1 cellular context compared by ENCODE assay signal in the genomic region with DNA sequence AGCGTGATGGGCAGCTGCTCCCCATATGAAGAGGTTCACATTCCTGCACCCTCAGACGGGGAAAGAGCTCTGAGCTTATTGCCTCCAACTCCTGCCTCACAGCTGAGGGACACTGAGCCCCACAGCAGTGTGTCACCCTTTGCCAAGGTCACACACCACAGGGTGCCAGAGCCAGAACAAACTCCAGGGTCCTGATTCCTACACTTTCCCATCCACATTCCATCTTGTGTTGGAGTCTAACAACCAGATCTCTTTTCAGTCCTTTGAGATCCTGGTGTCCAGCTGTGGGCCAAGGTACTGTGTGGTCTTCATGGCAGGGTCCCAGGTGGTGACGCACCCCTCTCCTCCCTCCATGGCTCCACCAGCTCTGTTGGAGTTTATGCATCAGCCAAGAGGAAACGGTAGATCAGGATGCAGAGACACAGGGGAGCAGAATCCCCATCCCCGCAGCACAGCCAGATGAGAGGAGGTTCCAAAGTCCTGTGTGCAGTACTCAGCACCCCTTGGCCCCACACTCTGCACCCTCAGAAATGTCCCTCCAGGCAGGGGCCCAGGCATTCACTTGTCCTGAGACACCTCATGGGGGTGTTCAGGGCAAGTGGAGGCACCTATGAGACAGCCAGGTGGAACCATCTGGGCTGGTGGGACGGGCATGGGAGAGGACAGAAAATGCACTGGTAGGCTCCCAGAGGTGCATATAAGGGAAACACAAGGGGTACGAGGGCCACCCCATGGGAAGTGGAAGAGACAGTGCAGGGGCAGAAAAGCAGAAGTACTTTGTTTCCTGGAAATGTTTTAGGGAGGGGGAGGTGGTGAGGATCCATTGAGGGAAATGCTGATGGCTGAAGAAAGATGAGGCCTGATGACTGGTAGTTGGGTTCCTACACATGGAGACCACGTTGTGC.
A peak's percentile ranks its signal among the peaks of the same experiment; 100 is the strongest.
TF ChIP-seq lines count a peak whose summit lies in the region.

No MANE protein-coding gene starts in this region.

TF ChIP-seq in K562, 482 proteins besides CTCF, POLR2A, EP300 and RAD21 (continued from another document and continues in another):
- TF ChIP-seq, protein P1, sequence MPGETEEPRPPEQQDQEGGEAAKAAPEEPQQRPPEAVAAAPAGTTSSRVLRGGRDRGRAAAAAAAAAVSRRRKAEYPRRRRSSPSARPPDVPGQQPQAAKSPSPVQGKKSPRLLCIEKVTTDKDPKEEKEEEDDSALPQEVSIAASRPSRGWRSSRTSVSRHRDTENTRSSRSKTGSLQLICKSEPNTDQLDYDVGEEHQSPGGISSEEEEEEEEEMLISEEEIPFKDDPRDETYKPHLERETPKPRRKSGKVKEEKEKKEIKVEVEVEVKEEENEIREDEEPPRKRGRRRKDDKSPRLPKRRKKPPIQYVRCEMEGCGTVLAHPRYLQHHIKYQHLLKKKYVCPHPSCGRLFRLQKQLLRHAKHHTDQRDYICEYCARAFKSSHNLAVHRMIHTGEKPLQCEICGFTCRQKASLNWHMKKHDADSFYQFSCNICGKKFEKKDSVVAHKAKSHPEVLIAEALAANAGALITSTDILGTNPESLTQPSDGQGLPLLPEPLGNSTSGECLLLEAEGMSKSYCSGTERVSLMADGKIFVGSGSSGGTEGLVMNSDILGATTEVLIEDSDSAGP (CRISPR knock-in tag; IDR thresholded peaks at IDR 0.05), result no peak
- TF ChIP-seq, protein P2, sequence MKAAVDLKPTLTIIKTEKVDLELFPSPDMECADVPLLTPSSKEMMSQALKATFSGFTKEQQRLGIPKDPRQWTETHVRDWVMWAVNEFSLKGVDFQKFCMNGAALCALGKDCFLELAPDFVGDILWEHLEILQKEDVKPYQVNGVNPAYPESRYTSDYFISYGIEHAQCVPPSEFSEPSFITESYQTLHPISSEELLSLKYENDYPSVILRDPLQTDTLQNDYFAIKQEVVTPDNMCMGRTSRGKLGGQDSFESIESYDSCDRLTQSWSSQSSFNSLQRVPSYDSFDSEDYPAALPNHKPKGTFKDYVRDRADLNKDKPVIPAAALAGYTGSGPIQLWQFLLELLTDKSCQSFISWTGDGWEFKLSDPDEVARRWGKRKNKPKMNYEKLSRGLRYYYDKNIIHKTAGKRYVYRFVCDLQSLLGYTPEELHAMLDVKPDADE (conservative IDR thresholded peaks at IDR 0.05; ENCODE audit: control insufficient read depth, low read depth, low read length), result no peak
- TF ChIP-seq, protein P3, sequence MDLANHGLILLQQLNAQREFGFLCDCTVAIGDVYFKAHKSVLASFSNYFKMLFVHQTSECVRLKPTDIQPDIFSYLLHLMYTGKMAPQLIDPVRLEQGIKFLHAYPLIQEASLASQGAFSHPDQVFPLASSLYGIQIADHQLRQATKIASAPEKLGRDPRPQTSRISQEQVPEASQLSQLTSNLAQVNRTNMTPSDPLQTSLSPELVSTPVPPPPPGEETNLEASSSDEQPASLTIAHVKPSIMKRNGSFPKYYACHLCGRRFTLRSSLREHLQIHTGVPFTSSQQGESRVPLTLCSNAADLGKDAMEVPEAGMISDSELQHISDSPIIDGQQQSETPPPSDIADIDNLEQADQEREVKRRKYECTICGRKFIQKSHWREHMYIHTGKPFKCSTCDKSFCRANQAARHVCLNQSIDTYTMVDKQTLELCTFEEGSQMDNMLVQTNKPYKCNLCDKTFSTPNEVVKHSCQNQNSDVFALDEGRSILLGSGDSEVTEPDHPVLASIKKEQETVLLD (IDR thresholded peaks at IDR 0.05), result no peak
- TF ChIP-seq, protein P4, sequence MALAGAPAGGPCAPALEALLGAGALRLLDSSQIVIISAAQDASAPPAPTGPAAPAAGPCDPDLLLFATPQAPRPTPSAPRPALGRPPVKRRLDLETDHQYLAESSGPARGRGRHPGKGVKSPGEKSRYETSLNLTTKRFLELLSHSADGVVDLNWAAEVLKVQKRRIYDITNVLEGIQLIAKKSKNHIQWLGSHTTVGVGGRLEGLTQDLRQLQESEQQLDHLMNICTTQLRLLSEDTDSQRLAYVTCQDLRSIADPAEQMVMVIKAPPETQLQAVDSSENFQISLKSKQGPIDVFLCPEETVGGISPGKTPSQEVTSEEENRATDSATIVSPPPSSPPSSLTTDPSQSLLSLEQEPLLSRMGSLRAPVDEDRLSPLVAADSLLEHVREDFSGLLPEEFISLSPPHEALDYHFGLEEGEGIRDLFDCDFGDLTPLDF (CRISPR knock-in tag; IDR thresholded peaks at IDR 0.05), result no peak
- no peak for TF ChIP-seq NR4A1 (CRISPR knock-in tag; IDR thresholded peaks at IDR 0.05)
- TF ChIP-seq NR4A1 (tag; IDR thresholded peaks at IDR 0.05), result no peak
- TF ChIP-seq, protein P5, sequence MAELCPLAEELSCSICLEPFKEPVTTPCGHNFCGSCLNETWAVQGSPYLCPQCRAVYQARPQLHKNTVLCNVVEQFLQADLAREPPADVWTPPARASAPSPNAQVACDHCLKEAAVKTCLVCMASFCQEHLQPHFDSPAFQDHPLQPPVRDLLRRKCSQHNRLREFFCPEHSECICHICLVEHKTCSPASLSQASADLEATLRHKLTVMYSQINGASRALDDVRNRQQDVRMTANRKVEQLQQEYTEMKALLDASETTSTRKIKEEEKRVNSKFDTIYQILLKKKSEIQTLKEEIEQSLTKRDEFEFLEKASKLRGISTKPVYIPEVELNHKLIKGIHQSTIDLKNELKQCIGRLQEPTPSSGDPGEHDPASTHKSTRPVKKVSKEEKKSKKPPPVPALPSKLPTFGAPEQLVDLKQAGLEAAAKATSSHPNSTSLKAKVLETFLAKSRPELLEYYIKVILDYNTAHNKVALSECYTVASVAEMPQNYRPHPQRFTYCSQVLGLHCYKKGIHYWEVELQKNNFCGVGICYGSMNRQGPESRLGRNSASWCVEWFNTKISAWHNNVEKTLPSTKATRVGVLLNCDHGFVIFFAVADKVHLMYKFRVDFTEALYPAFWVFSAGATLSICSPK (IDR thresholded peaks at IDR 0.05; ENCODE audit: borderline replicate concordance), result no peak
- TF ChIP-seq TAF7 (tag; IDR thresholded peaks at IDR 0.05), result no peak
- TF ChIP-seq HIVEP1 (CRISPR knock-in tag; IDR thresholded peaks at IDR 0.05), result no peak
- TF ChIP-seq CBX8 (IDR thresholded peaks at IDR 0.05; ENCODE audit: borderline replicate concordance, extremely low read depth, low read depth, low read length, poor library complexity, severe bottlenecking), result no peak
- no peak for TF ChIP-seq CBFA2T3 (IDR thresholded peaks at IDR 0.05)
- TF ChIP-seq ZNF24 (IDR thresholded peaks at IDR 0.05), result no peak
- TF ChIP-seq, protein P6, sequence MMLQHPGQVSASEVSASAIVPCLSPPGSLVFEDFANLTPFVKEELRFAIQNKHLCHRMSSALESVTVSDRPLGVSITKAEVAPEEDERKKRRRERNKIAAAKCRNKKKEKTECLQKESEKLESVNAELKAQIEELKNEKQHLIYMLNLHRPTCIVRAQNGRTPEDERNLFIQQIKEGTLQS (IDR thresholded peaks at IDR 0.05), result no peak
- TF ChIP-seq, protein P6 (CRISPR knock-in tag; conservative IDR thresholded peaks at IDR 0.05), result no peak
- TF ChIP-seq BRF1 (IDR thresholded peaks at IDR 0.05; ENCODE audit: borderline replicate concordance, extremely low read depth, insufficient read length), result no peak
- no peak for TF ChIP-seq BDP1 (IDR thresholded peaks at IDR 0.05; ENCODE audit: insufficient read depth, insufficient read length)
- TF ChIP-seq, protein P7, sequence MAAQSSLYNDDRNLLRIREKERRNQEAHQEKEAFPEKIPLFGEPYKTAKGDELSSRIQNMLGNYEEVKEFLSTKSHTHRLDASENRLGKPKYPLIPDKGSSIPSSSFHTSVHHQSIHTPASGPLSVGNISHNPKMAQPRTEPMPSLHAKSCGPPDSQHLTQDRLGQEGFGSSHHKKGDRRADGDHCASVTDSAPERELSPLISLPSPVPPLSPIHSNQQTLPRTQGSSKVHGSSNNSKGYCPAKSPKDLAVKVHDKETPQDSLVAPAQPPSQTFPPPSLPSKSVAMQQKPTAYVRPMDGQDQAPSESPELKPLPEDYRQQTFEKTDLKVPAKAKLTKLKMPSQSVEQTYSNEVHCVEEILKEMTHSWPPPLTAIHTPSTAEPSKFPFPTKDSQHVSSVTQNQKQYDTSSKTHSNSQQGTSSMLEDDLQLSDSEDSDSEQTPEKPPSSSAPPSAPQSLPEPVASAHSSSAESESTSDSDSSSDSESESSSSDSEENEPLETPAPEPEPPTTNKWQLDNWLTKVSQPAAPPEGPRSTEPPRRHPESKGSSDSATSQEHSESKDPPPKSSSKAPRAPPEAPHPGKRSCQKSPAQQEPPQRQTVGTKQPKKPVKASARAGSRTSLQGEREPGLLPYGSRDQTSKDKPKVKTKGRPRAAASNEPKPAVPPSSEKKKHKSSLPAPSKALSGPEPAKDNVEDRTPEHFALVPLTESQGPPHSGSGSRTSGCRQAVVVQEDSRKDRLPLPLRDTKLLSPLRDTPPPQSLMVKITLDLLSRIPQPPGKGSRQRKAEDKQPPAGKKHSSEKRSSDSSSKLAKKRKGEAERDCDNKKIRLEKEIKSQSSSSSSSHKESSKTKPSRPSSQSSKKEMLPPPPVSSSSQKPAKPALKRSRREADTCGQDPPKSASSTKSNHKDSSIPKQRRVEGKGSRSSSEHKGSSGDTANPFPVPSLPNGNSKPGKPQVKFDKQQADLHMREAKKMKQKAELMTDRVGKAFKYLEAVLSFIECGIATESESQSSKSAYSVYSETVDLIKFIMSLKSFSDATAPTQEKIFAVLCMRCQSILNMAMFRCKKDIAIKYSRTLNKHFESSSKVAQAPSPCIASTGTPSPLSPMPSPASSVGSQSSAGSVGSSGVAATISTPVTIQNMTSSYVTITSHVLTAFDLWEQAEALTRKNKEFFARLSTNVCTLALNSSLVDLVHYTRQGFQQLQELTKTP (IDR thresholded peaks at IDR 0.05; ENCODE audit: low read depth in 1 of 2, partially characterized antibody in 2 of 2), result no peak
- TF ChIP-seq CEBPG (CRISPR knock-in tag; IDR thresholded peaks at IDR 0.05), result 0 out of 2 replicates have a peak, but pooled peaks have one; percentile 3
- no peak for TF ChIP-seq CEBPG (tag; conservative IDR thresholded peaks at IDR 0.05 in 1 of 2, IDR thresholded peaks at IDR 0.05 in 1 of 2)
- no peak for TF ChIP-seq ERF (CRISPR knock-in tag; IDR thresholded peaks at IDR 0.05)
- TF ChIP-seq CHD2 (IDR thresholded peaks at IDR 0.05; ENCODE audit: low read depth, low read length), result no peak
- TF ChIP-seq, protein P8, sequence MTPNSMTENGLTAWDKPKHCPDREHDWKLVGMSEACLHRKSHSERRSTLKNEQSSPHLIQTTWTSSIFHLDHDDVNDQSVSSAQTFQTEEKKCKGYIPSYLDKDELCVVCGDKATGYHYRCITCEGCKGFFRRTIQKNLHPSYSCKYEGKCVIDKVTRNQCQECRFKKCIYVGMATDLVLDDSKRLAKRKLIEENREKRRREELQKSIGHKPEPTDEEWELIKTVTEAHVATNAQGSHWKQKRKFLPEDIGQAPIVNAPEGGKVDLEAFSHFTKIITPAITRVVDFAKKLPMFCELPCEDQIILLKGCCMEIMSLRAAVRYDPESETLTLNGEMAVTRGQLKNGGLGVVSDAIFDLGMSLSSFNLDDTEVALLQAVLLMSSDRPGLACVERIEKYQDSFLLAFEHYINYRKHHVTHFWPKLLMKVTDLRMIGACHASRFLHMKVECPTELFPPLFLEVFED (CRISPR knock-in tag; conservative IDR thresholded peaks at IDR 0.05), result no peak
- no peak for TF ChIP-seq THRAP3 (IDR thresholded peaks at IDR 0.05; ENCODE audit: borderline replicate concordance)
- no peak for TF ChIP-seq ZNF140 (CRISPR knock-in tag; IDR thresholded peaks at IDR 0.05)
- TF ChIP-seq ZNF76 (CRISPR knock-in tag; IDR thresholded peaks at IDR 0.05; ENCODE audit: borderline replicate concordance), result no peak
- TF ChIP-seq, protein P9, sequence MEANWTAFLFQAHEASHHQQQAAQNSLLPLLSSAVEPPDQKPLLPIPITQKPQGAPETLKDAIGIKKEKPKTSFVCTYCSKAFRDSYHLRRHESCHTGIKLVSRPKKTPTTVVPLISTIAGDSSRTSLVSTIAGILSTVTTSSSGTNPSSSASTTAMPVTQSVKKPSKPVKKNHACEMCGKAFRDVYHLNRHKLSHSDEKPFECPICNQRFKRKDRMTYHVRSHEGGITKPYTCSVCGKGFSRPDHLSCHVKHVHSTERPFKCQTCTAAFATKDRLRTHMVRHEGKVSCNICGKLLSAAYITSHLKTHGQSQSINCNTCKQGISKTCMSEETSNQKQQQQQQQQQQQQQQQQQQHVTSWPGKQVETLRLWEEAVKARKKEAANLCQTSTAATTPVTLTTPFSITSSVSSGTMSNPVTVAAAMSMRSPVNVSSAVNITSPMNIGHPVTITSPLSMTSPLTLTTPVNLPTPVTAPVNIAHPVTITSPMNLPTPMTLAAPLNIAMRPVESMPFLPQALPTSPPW (CRISPR knock-in tag; IDR thresholded peaks at IDR 0.05), result peak; percentile 56; the same call in 1 of the 2 replicates
- no peak for TF ChIP-seq SETDB1 (IDR thresholded peaks at IDR 0.05; ENCODE audit: low read length)
- no peak for TF ChIP-seq PHB (CRISPR knock-in tag; IDR thresholded peaks at IDR 0.05)
- TF ChIP-seq U2AF1 (optimal IDR thresholded peaks at IDR 0.05; ENCODE audit: low read depth, low read length), result no peak
- no peak for TF ChIP-seq ELF2 (CRISPR knock-in tag; IDR thresholded peaks at IDR 0.05)
- TF ChIP-seq ZNF75A (CRISPR knock-in tag; IDR thresholded peaks at IDR 0.05), result no peak
- no peak for TF ChIP-seq SIRT6 (IDR thresholded peaks at IDR 0.05; ENCODE audit: low read depth, low read length)
- TF ChIP-seq LEF1 (IDR thresholded peaks at IDR 0.05), result no peak
- no peak for TF ChIP-seq JUND (IDR thresholded peaks at IDR 0.05; ENCODE audit: borderline replicate concordance, low read depth, low read length)
- TF ChIP-seq JUND (tag; IDR thresholded peaks at IDR 0.05; ENCODE audit: borderline replicate concordance, low read depth, low read length), result no peak
- TF ChIP-seq, protein P10, sequence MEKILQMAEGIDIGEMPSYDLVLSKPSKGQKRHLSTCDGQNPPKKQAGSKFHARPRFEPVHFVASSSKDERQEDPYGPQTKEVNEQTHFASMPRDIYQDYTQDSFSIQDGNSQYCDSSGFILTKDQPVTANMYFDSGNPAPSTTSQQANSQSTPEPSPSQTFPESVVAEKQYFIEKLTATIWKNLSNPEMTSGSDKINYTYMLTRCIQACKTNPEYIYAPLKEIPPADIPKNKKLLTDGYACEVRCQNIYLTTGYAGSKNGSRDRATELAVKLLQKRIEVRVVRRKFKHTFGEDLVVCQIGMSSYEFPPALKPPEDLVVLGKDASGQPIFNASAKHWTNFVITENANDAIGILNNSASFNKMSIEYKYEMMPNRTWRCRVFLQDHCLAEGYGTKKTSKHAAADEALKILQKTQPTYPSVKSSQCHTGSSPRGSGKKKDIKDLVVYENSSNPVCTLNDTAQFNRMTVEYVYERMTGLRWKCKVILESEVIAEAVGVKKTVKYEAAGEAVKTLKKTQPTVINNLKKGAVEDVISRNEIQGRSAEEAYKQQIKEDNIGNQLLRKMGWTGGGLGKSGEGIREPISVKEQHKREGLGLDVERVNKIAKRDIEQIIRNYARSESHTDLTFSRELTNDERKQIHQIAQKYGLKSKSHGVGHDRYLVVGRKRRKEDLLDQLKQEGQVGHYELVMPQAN (IDR thresholded peaks at IDR 0.05; ENCODE audit: borderline replicate concordance), result no peak
- TF ChIP-seq, protein P11, sequence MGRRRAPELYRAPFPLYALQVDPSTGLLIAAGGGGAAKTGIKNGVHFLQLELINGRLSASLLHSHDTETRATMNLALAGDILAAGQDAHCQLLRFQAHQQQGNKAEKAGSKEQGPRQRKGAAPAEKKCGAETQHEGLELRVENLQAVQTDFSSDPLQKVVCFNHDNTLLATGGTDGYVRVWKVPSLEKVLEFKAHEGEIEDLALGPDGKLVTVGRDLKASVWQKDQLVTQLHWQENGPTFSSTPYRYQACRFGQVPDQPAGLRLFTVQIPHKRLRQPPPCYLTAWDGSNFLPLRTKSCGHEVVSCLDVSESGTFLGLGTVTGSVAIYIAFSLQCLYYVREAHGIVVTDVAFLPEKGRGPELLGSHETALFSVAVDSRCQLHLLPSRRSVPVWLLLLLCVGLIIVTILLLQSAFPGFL (CRISPR knock-in tag; IDR thresholded peaks at IDR 0.05), result no peak
- TF ChIP-seq NUFIP1 (IDR thresholded peaks at IDR 0.05; ENCODE audit: partially characterized antibody), result no peak
- no peak for TF ChIP-seq ZNF57 (CRISPR knock-in tag; IDR thresholded peaks at IDR 0.05)
